In the genomic region with DNA sequence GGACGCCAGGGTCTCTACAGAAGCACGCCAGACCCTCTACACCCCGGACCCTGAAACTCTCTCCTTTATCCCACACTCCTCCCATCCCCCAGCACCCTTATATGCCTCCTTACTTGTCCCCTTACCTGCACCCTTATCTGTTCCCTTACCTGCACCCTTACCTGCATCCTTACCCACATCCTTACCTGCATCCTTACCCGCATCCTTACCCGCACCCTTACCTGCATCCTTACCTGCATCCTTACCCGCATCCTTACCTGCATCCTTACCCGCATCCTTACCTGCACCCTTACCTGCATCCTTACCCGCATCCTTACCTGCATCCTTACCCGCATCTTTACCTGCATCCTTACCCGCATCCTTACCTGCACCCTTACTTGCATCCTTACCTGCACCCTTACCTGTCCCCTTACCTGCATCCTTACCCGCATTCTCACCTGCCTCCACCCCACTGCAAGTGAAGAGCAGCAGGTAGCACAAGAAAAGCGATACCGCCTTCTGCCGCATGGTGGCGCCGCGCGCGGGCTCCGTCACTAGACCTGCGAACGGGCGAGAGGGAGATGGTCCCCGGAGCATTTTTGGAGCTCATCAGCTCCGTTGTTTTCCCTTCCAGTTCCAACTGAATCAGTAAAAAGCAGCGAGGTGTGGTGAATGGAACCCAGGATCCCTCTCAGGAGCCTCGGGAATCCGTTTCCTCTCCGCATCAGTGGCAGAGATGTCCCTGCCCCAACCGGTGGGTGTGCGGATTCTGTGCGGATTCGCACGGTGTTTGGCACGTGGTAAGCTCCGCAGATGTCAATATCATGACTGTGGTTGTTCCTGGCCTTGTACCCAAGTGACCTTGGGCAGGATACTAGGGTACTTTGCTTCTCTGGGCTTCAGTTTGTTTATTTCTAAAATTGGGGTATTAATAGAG, we compare ENCODE assay signal across 9 cellular contexts. TPM values are rescaled to one million over a fixed set of nuclear protein-coding genes. Genes with fewer than 3 reads are reported as not detected.
A peak's percentile ranks its signal among the peaks of the same experiment; 100 is the strongest.
DNase-seq lines count a peak whose midpoint lies in the region; ATAC-seq, FAIRE-seq and TF ChIP-seq lines count a peak whose summit lies in the region.
"Had no signal": no experiment of that assay in that cellular context is flagged by ENCODE, and none has a peak within 500 bp of the region (broad histone marks: within the 10 kb centered on the region; RNA-seq: fewer than 3 reads in every experiment).

No MANE protein-coding gene starts in this region.

- peak; percentile 98 for TF ChIP-seq CTCF in bronchial epithelial cell (IDR thresholded peaks at IDR 0.05; ENCODE audit: insufficient read depth, low read length, severe bottlenecking)

- no peaks in the 10 kb centered on the region for H3K27me3 ChIP-seq in bronchial epithelial cell (ENCODE audit: control insufficient read depth, insufficient read depth, low read length)

- intact Hi-C loops in left colon (cut with DNase I, micrococcal nuclease), result no loop called here

- ATAC-seq in left colon (peak; percentile 52), GM21717 (IDR thresholded peaks at IDR 0.05; ENCODE audit: unreplicated experiment) (no peak)

- DNase-seq in DMS 273 (lab: John Stamatoyannopoulos, UW; ENCODE audit: unreplicated experiment), result peak; percentile 84
- no peak for DNase-seq in DMS 273 treated with DMSO at 0.1 percent for 48 hours (lab: John Stamatoyannopoulos, UW)
- DNase-seq in NCI-H146 treated with DMSO at 0.1 percent for 48 hours (lab: John Stamatoyannopoulos, UW; ENCODE audit: unreplicated experiment), result peak; percentile 27
- DNase-seq in activated CD4-positive, CD25-positive, alpha-beta regulatory T cell (lab: John Stamatoyannopoulos, UW), result peak; percentile 74 to 92 (median 82)
- peak; percentile 50 for DNase-seq in bronchial epithelial cell (ENCODE audit: low read depth)
- peak; percentile 67 to 87 for DNase-seq in left colon
- DNase-seq in stimulated activated CD4-positive, alpha-beta T cell treated with anti-CD3 and anti-CD28 coated beads, Interleukin-1b, Interleukin-23, amount 100 ng/mL, for 48 hours, result peak; percentile 85

- H3K4me3 ChIP-seq in bronchial epithelial cell (ENCODE audit: low read depth, low read length), result no peak overlapping the region

- no peak for FAIRE-seq in bronchial epithelial cell (lab: Jason Lieb, UNC)
- FAIRE-seq: A204.1 had no signal

- no peaks in the 10 kb centered on the region for H3K36me3 ChIP-seq in bronchial epithelial cell (ENCODE audit: control insufficient read depth, insufficient read depth, low read length)

RNA-seq across cellular contexts. Expression of a gene that starts 2.9 kb away (rescaled TPM):
- total RNA-seq in bronchial epithelial cell, result 1.3 and 2.8 TPM in 2 replicates
- 10 to 100 TPM; 15.7 to 19.6 TPM for total RNA-seq in left colon

RNA-seq across cellular contexts. Expression of a gene that starts 34.1 kb away (rescaled TPM):
- total RNA-seq in bronchial epithelial cell (0.13 and 1.1 TPM in 2 replicates), left colon (1 to 10 TPM; 1.6 to 2.2 TPM)

RNA-seq across cellular contexts. Expression of a gene that starts 56.7 kb away (rescaled TPM):
- 12.6 and 14.7 TPM in 2 replicates for total RNA-seq in bronchial epithelial cell
- 10 to 100 TPM; 13.9 to 15.4 TPM for total RNA-seq in left colon
